In genomic region chr14:103492156-103492555, GRCh38 we compare ENCODE assay signal across 23 cellular contexts. TPM values are rescaled to one million over a fixed set of nuclear protein-coding genes. Genes with fewer than 3 reads are reported as not detected.
A peak's percentile ranks its signal among the peaks of the same experiment; 100 is the strongest.
DNase-seq lines count a peak whose midpoint lies in the region; ATAC-seq and TF ChIP-seq lines count a peak whose summit lies in the region.
"Had no signal": no experiment of that assay in that cellular context is flagged by ENCODE, and none has a peak within 500 bp of the region (broad histone marks: within the 10 kb centered on the region; RNA-seq: fewer than 3 reads in every experiment).

No MANE protein-coding gene starts in this region.

- H3K4me2 ChIP-seq in neural progenitor cell = no peak overlapping the region
- H3K4me2 ChIP-seq: BLaER1 treated with 17β-estradiol and CSF1 and Interleukin-3, amounts not matched to agents 10 nM and 100 nM had no signal

- H3K79me2 ChIP-seq in neural progenitor cell (ENCODE audit: low read depth) = no peaks in the 10 kb centered on the region

- H3K9ac ChIP-seq in neural progenitor cell = no peak overlapping the region
- H3K9ac ChIP-seq: BLaER1 treated with 17β-estradiol and CSF1 and Interleukin-3, amounts not matched to agents 10 nM and 100 nM had no signal

- DNase-seq in left ventricle myocardium inferior (no peak), heart right ventricle (no peak), esophagus muscularis mucosa (ENCODE audit: extremely low spot score) (no peak), neural progenitor cell (ENCODE audit: low spot score) (no peak), NCI-H187 (lab: John Stamatoyannopoulos, UW) (no peak), OCI-M2 (lab: John Stamatoyannopoulos, UW; ENCODE audit: unreplicated experiment) (no peak), NCI-H1417 (lab: John Stamatoyannopoulos, UW) (no peak), HK-2 (ENCODE audit: unreplicated experiment) (no peak)
- DNase-seq: 8988T; CD8-positive, alpha-beta T cell; DND-41; MM.1S; NCI-H1048; NCI-H1436; NCI-H2029; NCI-H2227 treated with DMSO at 0.1 percent for 48 hours; NCI-H510A; SIG-M5 had no signal

- peaks cover 29% of the 10 kb centered on the region for H3K4me1 ChIP-seq in left ventricle myocardium inferior
- H3K4me1 ChIP-seq in heart right ventricle = peaks cover 3 to 28% (median 11%) of the 10 kb centered on the region in 9 donors
- H3K4me1 ChIP-seq in esophagus muscularis mucosa = no peaks in the 10 kb centered on the region
- peaks cover 23% of the 10 kb centered on the region for H3K4me1 ChIP-seq in neural progenitor cell
- H3K4me1 ChIP-seq: BLaER1 treated with 17β-estradiol and CSF1 and Interleukin-3, amounts not matched to agents 10 nM and 100 nM had no signal

- intact Hi-C loops in left ventricle myocardium inferior (cut with micrococcal nuclease) = no loop called here
- intact Hi-C loops in heart right ventricle (cut with DNase I) = loop anchor here in 2 of 10 donors (10.0 kb wide), 1 partner anchor 107 kb away; the partner anchor contains the start of gene MARK3 (in 2 of the 2)
- intact Hi-C loops in esophagus muscularis mucosa (cut with DNase I) = no loop called here

- no peak overlapping the region for H3K27ac Mint-ChIP-seq in neural progenitor cell
- H3K27ac Mint-ChIP-seq: CD8-positive, alpha-beta T cell had no signal

- no peaks in the 10 kb centered on the region for H3K9me3 Mint-ChIP-seq in neural progenitor cell
- H3K9me3 Mint-ChIP-seq: CD8-positive, alpha-beta T cell had no signal

- peaks cover 26% of the 10 kb centered on the region for H3F3A ChIP-seq in neural progenitor cell (ENCODE audit: low read depth)

- H4K20me1 ChIP-seq in neural progenitor cell (ENCODE audit: low read depth) = no peaks in the 10 kb centered on the region

- H3K36me3 Mint-ChIP-seq in neural progenitor cell = peaks cover 26% of the 10 kb centered on the region

- no peak overlapping the region for H2AFZ ChIP-seq in neural progenitor cell (replicated peaks)

- peaks cover 87% of the 10 kb centered on the region for H3K36me3 ChIP-seq in left ventricle myocardium inferior
- peaks cover 0 to 100% (median 24%) of the 10 kb centered on the region in 9 donors for H3K36me3 ChIP-seq in heart right ventricle
- H3K36me3 ChIP-seq in esophagus muscularis mucosa = peaks cover 31 to 95% (median 87%) of the 10 kb centered on the region in 4 donors
- H3K36me3 ChIP-seq in neural progenitor cell = peaks cover 7% of the 10 kb centered on the region

- no peak for TF ChIP-seq POLR2A in esophagus muscularis mucosa (IDR thresholded peaks at IDR 0.05; ENCODE audit: low read depth)

- no peak for ATAC-seq in heart right ventricle
- ATAC-seq: CD8-positive, alpha-beta T cell; GM12878; K562; Panc1; SK-N-SH treated with all-trans-retinoic acid at 6 μM for 48 hours had no signal

- WGBS in heart right ventricle, 2 donors = 79 to 87% methylated on average over 3 of the region's 3 CpGs
- WGBS in esophagus muscularis mucosa = 46% methylated on average over 3 of the region's 3 CpGs

- no peaks in the 10 kb centered on the region for H3K9me3 ChIP-seq in left ventricle myocardium inferior (replicated peaks)
- H3K9me3 ChIP-seq in heart right ventricle = no peaks in the 10 kb centered on the region
- H3K9me3 ChIP-seq in esophagus muscularis mucosa = no peaks in the 10 kb centered on the region
- H3K9me3 ChIP-seq in neural progenitor cell (ENCODE audit: low read depth) = no peaks in the 10 kb centered on the region
- H3K9me3 ChIP-seq: BLaER1 treated with 17β-estradiol and CSF1 and Interleukin-3, amounts not matched to agents 10 nM and 100 nM had no signal

- no peak for TF ChIP-seq EP300 in esophagus muscularis mucosa (IDR thresholded peaks at IDR 0.05)

- no peak overlapping the region for H3K4me3 Mint-ChIP-seq in neural progenitor cell
- H3K4me3 Mint-ChIP-seq: CD8-positive, alpha-beta T cell had no signal

- H3K27me3 Mint-ChIP-seq in neural progenitor cell (ENCODE audit: insufficient read depth, low read depth) = peaks cover 4% of the 10 kb centered on the region

- TF ChIP-seq CTCF in left ventricle myocardium inferior (IDR thresholded peaks at IDR 0.05; ENCODE audit: borderline replicate concordance) (no peak), heart right ventricle (IDR thresholded peaks at IDR 0.05) (no peak), esophagus muscularis mucosa (IDR thresholded peaks at IDR 0.05) (no peak), neural progenitor cell (IDR thresholded peaks at IDR 0.05) (no peak)

- no peaks in the 10 kb centered on the region for H3K27me3 ChIP-seq in left ventricle myocardium inferior (ENCODE audit: low read depth)
- no peaks in the 10 kb centered on the region for H3K27me3 ChIP-seq in heart right ventricle
- no peaks in the 10 kb centered on the region for H3K27me3 ChIP-seq in esophagus muscularis mucosa
- no peaks in the 10 kb centered on the region for H3K27me3 ChIP-seq in neural progenitor cell
- H3K27me3 ChIP-seq: BLaER1 treated with 17β-estradiol and CSF1 and Interleukin-3, amounts not matched to agents 10 nM and 100 nM had no signal

- H3K4me1 Mint-ChIP-seq in neural progenitor cell = peaks cover 26% of the 10 kb centered on the region

- H3K27ac ChIP-seq in left ventricle myocardium inferior (replicated peaks) (peak overlapping the region; percentile 24), heart right ventricle (peak overlapping the region in 1 of 10 donors; percentile 49), esophagus muscularis mucosa (replicated peaks in 1 of 4) (peak overlapping the region in 3 of 4 donors; percentile 26 to 54 (median 43)), neural progenitor cell (peak overlapping the region; percentile 10)
- H3K27ac ChIP-seq: BLaER1 treated with 17β-estradiol and CSF1 and Interleukin-3, amounts not matched to agents 10 nM and 100 nM had no signal

- H3K4me3 ChIP-seq in left ventricle myocardium inferior (no peak overlapping the region), heart right ventricle (no peak overlapping the region), esophagus muscularis mucosa (no peak overlapping the region), neural progenitor cell (no peak overlapping the region)
- H3K4me3 ChIP-seq: BLaER1 treated with 17β-estradiol and CSF1 and Interleukin-3, amounts not matched to agents 10 nM and 100 nM; GM12878; K562 had no signal

RNA-seq across cellular contexts. Expression of gene CKB, which starts 30.5 kb away (rescaled TPM):
- total RNA-seq in left ventricle myocardium inferior = 661 TPM
- 100 to 1,000 TPM; 273 to 896 (median 534) TPM for total RNA-seq in heart right ventricle
- polyA plus RNA-seq in heart right ventricle = 1,000 to 10,000 TPM in 1 of 2 donors, 100 to 1,000 TPM in 1; 717 to 1,062 TPM
- 1,000 to 10,000 TPM in 3 of 4 donors, 100 to 1,000 TPM in 1; 917 to 1,843 (median 1,284) TPM for total RNA-seq in esophagus muscularis mucosa
- total RNA-seq in neural progenitor cell (ENCODE audit: low replicate concordance) = 54.2 and 173 TPM in 2 replicates

RNA-seq across cellular contexts. Expression of gene TRMT61A, which starts 36.8 kb away (rescaled TPM):
- total RNA-seq in left ventricle myocardium inferior (5.9 TPM), heart right ventricle (1 to 10 TPM; 2.9 to 7.5 (median 3.8) TPM), esophagus muscularis mucosa (10 to 100 TPM; 28.7 to 50.0 (median 35.2) TPM), neural progenitor cell (ENCODE audit: low replicate concordance) (1.2 and 5.6 TPM in 2 replicates)
- 10 to 100 TPM in 1 of 2 donors, 1 to 10 TPM in 1; 8.6 to 14.7 TPM for polyA plus RNA-seq in heart right ventricle
